Comparison of ENCODE assay signal across 26 cellular contexts in genomic region chr10:30472414-30473155, GRCh38.
"Had no signal": no experiment of that assay in that cellular context is flagged by ENCODE, and none has a peak within 500 bp of the region (broad histone marks: within the 10 kb centered on the region; RNA-seq: fewer than 3 reads in every experiment).

No MANE protein-coding gene starts in this region.

- H3K27me3 ChIP-seq: esophagus muscularis mucosa, gastrocnemius medialis, pancreas, spleen, stomach, transverse colon had no signal

- DNase-seq: effector memory CD8-positive, alpha-beta T cell; gastrocnemius medialis; heart right ventricle; hypothalamus; lower lobe of right lung; mesenchymal stem cell; midbrain; naive thymus-derived CD8-positive, alpha-beta T cell; occipital lobe; pancreas; spleen; stimulated activated CD4-positive, alpha-beta T cell treated with anti-CD3 and anti-CD28 coated beads, Interleukin-15, amount 100 ng/mL, for 24 hours; stimulated activated CD4-positive, alpha-beta T cell treated with anti-CD3 and anti-CD28 coated beads, Interleukin-1b, Interleukin-23, amount 100 ng/mL, for 48 hours; stimulated activated CD4-positive, alpha-beta T cell treated with anti-CD3 and anti-CD28 coated beads, Interleukin-4, amount 100 ng/mL, for 24 hours; stimulated activated naive CD4-positive, alpha-beta T cell; stomach; substantia nigra; transverse colon had no signal

- H3K4me1 Mint-ChIP-seq: neural crest cell had no signal

- ATAC-seq: effector memory CD8-positive, alpha-beta T cell; gastrocnemius medialis; left lobe of liver; lower lobe of right lung; naive thymus-derived CD8-positive, alpha-beta T cell; pancreas; sciatic nerve had no signal

- H3K36me3 ChIP-seq: esophagus muscularis mucosa, gastrocnemius medialis, heart right ventricle, lower lobe of right lung, pancreas, prostate gland, spleen, stomach, thoracic aorta, transverse colon had no signal

- H3K9me3 Mint-ChIP-seq: central memory CD8-positive, alpha-beta T cell; effector memory CD8-positive, alpha-beta T cell; naive thymus-derived CD8-positive, alpha-beta T cell; neural crest cell had no signal

- H3K4me3 Mint-ChIP-seq: central memory CD8-positive, alpha-beta T cell; effector memory CD8-positive, alpha-beta T cell; naive thymus-derived CD8-positive, alpha-beta T cell; neural crest cell had no signal

- H3K27ac ChIP-seq: epithelial cell of prostate, esophagus muscularis mucosa, gastrocnemius medialis, heart right ventricle, lower lobe of right lung, pancreas, prostate gland, spleen, stomach, thoracic aorta, transverse colon had no signal

- H3K36me3 Mint-ChIP-seq: naive thymus-derived CD8-positive, alpha-beta T cell had no signal

- H3K27me3 Mint-ChIP-seq: central memory CD8-positive, alpha-beta T cell; effector memory CD8-positive, alpha-beta T cell had no signal

- H3K4me1 ChIP-seq: gastrocnemius medialis, lower lobe of right lung, pancreas, prostate gland, transverse colon had no signal

- H3K9me3 ChIP-seq: esophagus muscularis mucosa, gastrocnemius medialis, heart right ventricle, lower lobe of right lung, pancreas, prostate gland, spleen, stomach, thoracic aorta, transverse colon had no signal

- H3K4me3 ChIP-seq: esophagus muscularis mucosa, gastrocnemius medialis, heart right ventricle, lower lobe of right lung, pancreas, prostate gland, spleen, stomach, thoracic aorta, transverse colon had no signal
